ENCODE assay signal across 1 cellular context in genomic region chr2:147636888-147637270, GRCh38.
TF ChIP-seq lines count a peak whose summit lies in the region.

No MANE protein-coding gene starts in this region.

TF ChIP-seq in GM12878, 131 proteins besides CTCF, POLR2A, EP300 and RAD21 (continued from another document):
- TF ChIP-seq BACH1 (IDR thresholded peaks at IDR 0.05; ENCODE audit: borderline replicate concordance) = no peak
- 0 out of 4 replicates have a peak, but pooled peaks of 1 of the 2 experiments have one; percentile 20 for TF ChIP-seq IKZF2 (IDR thresholded peaks at IDR 0.05)
- TF ChIP-seq USF2 (IDR thresholded peaks at IDR 0.05; ENCODE audit: borderline replicate concordance, low read depth, low read length) = no peak
- 0 out of 2 replicates have a peak, but pooled peaks have one; percentile 15 for TF ChIP-seq FOXM1 (IDR thresholded peaks at IDR 0.05; ENCODE audit: low read depth, low read length)
- TF ChIP-seq FOS (IDR thresholded peaks at IDR 0.05; ENCODE audit: borderline replicate concordance, extremely low read depth, insufficient read length) = no peak
